Comparison of ENCODE assay signal across 8 cellular contexts in the genomic region with DNA sequence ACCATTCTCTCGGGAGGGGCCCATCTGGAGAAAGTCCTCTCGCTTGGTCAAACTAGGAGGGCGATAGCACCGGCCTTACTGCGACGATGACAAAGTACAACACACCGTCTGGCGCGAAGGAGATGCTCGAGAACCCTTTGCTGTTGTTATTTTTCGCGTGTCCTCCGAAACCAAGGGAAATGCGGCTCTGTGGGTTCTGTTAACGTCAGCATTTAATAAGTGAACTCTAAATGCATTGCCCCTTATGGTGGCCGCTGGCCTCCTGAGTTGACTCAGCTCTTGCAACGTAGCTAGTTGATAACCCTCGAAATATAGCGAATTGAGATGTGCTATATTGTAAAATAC. TPM values are rescaled to one million over a fixed set of nuclear protein-coding genes. Genes with fewer than 3 reads are reported as not detected.
A peak's percentile ranks its signal among the peaks of the same experiment; 100 is the strongest.
DNase-seq lines count a peak whose midpoint lies in the region; ATAC-seq, FAIRE-seq and TF ChIP-seq lines count a peak whose summit lies in the region.

No MANE protein-coding gene starts in this region.

- POLR2A ChIA-PET in AG04449 (lab: Yijun Ruan, JAX): interaction anchor here (0.8 to 2.6 kb wide), 7 partner anchors 12 to 212 kb away, joined by 3 to 22 read pairs (median 5); a partner anchor contains a TSS

- no peaks in the 10 kb centered on the region for H3K27me3 ChIP-seq in right lobe of liver
- no peaks in the 10 kb centered on the region for H3K27me3 ChIP-seq in thyroid gland

- no peak for FAIRE-seq in frontal cortex (lab: Jason Lieb, UNC)

- H3K27ac ChIP-seq in caudate nucleus (ENCODE audit: low read depth, low read length): peak overlapping the region; percentile 91
- peak overlapping the region; percentile 97 to 99 (median 99) for H3K27ac ChIP-seq in right lobe of liver
- peak overlapping the region; percentile 92 to 96 (median 95) for H3K27ac ChIP-seq in thyroid gland

- 0% methylated on average over 16 of the region's 19 CpGs for WGBS in right lobe of liver (ENCODE audit: insufficient coverage, low coverage, low lambda C conversion rate, missing lambda C conversion rate)
- 3 to 4% methylated on average over 16 to 19 of the region's 19 CpGs for WGBS in thyroid gland, 2 donors

- CTCF ChIA-PET in AG04449 (lab: Yijun Ruan, JAX): interaction anchor here (0.6 to 6.8 kb wide), 61 partner anchors 13 to 491 kb away, joined by 3 to 148 read pairs (median 5); a partner anchor contains a TSS

- H3K36me3 ChIP-seq in right lobe of liver (no peaks in the 10 kb centered on the region), thyroid gland (no peaks in the 10 kb centered on the region)

- TF ChIP-seq POLR2A in right lobe of liver (IDR thresholded peaks at IDR 0.05): no peak
- no peak for TF ChIP-seq POLR2A in thyroid gland (IDR thresholded peaks at IDR 0.05)

- H3K9me3 ChIP-seq in right lobe of liver (no peaks in the 10 kb centered on the region), thyroid gland (no peaks in the 10 kb centered on the region)

- H3K4me3 ChIP-seq in AG04449 (ENCODE audit: low read depth, low read length) (peak overlapping the region; percentile 95), GM12865 (ENCODE audit: low read depth, low read length) (peak overlapping the region; percentile 76), right lobe of liver (peak overlapping the region; percentile 96 to 99 (median 97)), thyroid gland (replicated peaks in 1 of 3) (peak overlapping the region in 2 of 3 donors; percentile 61 to 91)

- TF ChIP-seq CTCF in AG04449 (IDR thresholded peaks at IDR 0.05; ENCODE audit: insufficient read depth, low read length, missing control alignments) (no peak), GM12865 (IDR thresholded peaks at IDR 0.05; ENCODE audit: insufficient read depth, low read depth, low read length, missing control alignments) (no peak), right lobe of liver (IDR thresholded peaks at IDR 0.05) (no peak), thyroid gland (IDR thresholded peaks at IDR 0.05) (no peak)

- DNase-seq in AG04449 (ENCODE audit: low read depth, low spot score) (no peak), GM12865 (ENCODE audit: low read depth) (peak; percentile 55), OCI-M2 (lab: John Stamatoyannopoulos, UW; ENCODE audit: unreplicated experiment) (peak; percentile 72), caudate nucleus (lab: John Stamatoyannopoulos, UW) (peak in 2 of 61 donors; percentile 49 to 69), right lobe of liver (no peak), thyroid gland (no peak), frontal cortex (ENCODE audit: low spot score in 2 of 2) (no peak)

- ATAC-seq in right lobe of liver (peak; percentile 0 to 7 (median 4)), GM21786 (IDR thresholded peaks at IDR 0.05; ENCODE audit: unreplicated experiment) (no peak)

- intact Hi-C loops in right lobe of liver (cut with DNase I): no loop called here
- intact Hi-C loops in thyroid gland (cut with DNase I): loop anchor here (5.0 kb wide), 1 partner anchor 213 kb away; a partner anchor contains a TSS

- H3K4me1 ChIP-seq in right lobe of liver (peaks cover 0 to 21% (median 2%) of the 10 kb centered on the region in 4 donors), thyroid gland (peaks cover 15 to 18% of the 10 kb centered on the region in 2 donors)

RNA-seq across cellular contexts. Expression of a gene that starts 0.6 kb away (rescaled TPM):
- total RNA-seq in right lobe of liver: 100 to 1,000 TPM in 2 of 6 experiments, 10 to 100 TPM in 4; 35.5 to 106 (median 43.8) TPM
- total RNA-seq in thyroid gland: 100 to 1,000 TPM in 3 of 4 donors, 10 to 100 TPM in 1; 88.4 to 182 (median 125) TPM
- 33.8 TPM for total RNA-seq in frontal cortex

RNA-seq across cellular contexts. Expression of a gene that starts 13.5 kb away (rescaled TPM):
- 1 to 10 TPM; 1.6 to 2.2 (median 1.9) TPM for total RNA-seq in right lobe of liver
- 1 to 10 TPM; 3.0 to 4.5 (median 3.8) TPM for total RNA-seq in thyroid gland
- 1.6 TPM for total RNA-seq in frontal cortex

Comparison
In these comparisons a context has a peak if more than half of its experiments do, and no peak if none do; other contexts are left out.
1. DNase-seq: peak in GM12865 (single experiment) and OCI-M2 (single experiment); none in AG04449 (single experiment), right lobe of liver (0 of 3), thyroid gland (0 of 2) and frontal cortex (0 of 2).
2. Peak in every context shown above with its lines, with median percentiles within 50 percentile points of each other: H3K4me3 ChIP-seq and H3K27ac ChIP-seq.